1 cellular context compared by ENCODE assay signal in the genomic region with DNA sequence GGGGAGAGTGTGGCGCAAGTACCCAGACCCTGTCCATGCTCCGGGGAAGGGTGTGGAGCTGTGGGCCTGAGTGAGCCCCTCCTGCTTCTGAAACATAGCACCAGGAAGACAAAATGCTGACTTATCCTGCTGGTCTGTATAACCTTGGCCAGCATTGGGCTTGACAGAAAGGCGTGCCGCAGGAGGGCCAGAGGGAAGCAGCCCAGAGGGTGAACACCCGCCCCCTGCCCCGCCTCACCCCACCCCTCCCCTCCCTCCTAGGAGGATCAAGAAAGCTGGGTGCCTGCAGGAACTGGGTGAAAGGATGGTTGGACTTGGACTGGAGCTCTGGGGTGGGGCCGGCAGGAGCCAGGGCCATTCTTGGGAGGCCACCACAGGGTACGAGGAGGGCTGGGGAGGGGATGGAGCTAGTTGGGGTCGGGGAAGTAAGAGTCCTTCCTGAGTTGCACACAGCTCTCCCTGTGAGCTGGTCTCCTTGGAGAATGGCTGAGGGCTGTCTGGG.
TF ChIP-seq lines count a peak whose summit lies in the region.

No MANE protein-coding gene starts in this region.

TF ChIP-seq in SK-N-SH, 30 proteins besides CTCF, POLR2A, EP300 and RAD21:
- TF ChIP-seq, protein P1, sequence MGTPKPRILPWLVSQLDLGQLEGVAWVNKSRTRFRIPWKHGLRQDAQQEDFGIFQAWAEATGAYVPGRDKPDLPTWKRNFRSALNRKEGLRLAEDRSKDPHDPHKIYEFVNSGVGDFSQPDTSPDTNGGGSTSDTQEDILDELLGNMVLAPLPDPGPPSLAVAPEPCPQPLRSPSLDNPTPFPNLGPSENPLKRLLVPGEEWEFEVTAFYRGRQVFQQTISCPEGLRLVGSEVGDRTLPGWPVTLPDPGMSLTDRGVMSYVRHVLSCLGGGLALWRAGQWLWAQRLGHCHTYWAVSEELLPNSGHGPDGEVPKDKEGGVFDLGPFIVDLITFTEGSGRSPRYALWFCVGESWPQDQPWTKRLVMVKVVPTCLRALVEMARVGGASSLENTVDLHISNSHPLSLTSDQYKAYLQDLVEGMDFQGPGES (IDR thresholded peaks at IDR 0.05; ENCODE audit: low read depth, low read length), result no peak
- TF ChIP-seq FOSL2 (IDR thresholded peaks at IDR 0.05; ENCODE audit: borderline replicate concordance, low read depth) (no peak), FOXM1 (IDR thresholded peaks at IDR 0.05; ENCODE audit: low read depth) (no peak), TCF12 (IDR thresholded peaks at IDR 0.05) (no peak), MEF2A (IDR thresholded peaks at IDR 0.05; ENCODE audit: borderline replicate concordance, low read depth) (no peak), EZH2phosphoT487 (IDR thresholded peaks at IDR 0.05; ENCODE audit: borderline replicate concordance, low read depth) (no peak), RCOR1 (IDR thresholded peaks at IDR 0.05; ENCODE audit: low read length) (no peak), RFX5 (IDR thresholded peaks at IDR 0.05; ENCODE audit: low read length) (no peak), TAF1 (IDR thresholded peaks at IDR 0.05; ENCODE audit: borderline replicate concordance, low read depth, low read length) (no peak), GATA2 (CRISPR knock-in tag; IDR thresholded peaks at IDR 0.05) (no peak), YY1 (IDR thresholded peaks at IDR 0.05; ENCODE audit: low read depth) (no peak), SMC3 (IDR thresholded peaks at IDR 0.05; ENCODE audit: low read depth, low read length) (no peak)
- TF ChIP-seq, protein P2, sequence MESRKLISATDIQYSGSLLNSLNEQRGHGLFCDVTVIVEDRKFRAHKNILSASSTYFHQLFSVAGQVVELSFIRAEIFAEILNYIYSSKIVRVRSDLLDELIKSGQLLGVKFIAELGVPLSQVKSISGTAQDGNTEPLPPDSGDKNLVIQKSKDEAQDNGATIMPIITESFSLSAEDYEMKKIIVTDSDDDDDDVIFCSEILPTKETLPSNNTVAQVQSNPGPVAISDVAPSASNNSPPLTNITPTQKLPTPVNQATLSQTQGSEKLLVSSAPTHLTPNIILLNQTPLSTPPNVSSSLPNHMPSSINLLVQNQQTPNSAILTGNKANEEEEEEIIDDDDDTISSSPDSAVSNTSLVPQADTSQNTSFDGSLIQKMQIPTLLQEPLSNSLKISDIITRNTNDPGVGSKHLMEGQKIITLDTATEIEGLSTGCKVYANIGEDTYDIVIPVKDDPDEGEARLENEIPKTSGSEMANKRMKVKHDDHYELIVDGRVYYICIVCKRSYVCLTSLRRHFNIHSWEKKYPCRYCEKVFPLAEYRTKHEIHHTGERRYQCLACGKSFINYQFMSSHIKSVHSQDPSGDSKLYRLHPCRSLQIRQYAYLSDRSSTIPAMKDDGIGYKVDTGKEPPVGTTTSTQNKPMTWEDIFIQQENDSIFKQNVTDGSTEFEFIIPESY (IDR thresholded peaks at IDR 0.05; ENCODE audit: borderline replicate concordance, low read depth), result no peak
- TF ChIP-seq, protein P3, sequence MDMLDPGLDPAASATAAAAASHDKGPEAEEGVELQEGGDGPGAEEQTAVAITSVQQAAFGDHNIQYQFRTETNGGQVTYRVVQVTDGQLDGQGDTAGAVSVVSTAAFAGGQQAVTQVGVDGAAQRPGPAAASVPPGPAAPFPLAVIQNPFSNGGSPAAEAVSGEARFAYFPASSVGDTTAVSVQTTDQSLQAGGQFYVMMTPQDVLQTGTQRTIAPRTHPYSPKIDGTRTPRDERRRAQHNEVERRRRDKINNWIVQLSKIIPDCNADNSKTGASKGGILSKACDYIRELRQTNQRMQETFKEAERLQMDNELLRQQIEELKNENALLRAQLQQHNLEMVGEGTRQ (IDR thresholded peaks at IDR 0.05; ENCODE audit: borderline replicate concordance, low read depth, low read length), result no peak
- TF ChIP-seq, protein P4, sequence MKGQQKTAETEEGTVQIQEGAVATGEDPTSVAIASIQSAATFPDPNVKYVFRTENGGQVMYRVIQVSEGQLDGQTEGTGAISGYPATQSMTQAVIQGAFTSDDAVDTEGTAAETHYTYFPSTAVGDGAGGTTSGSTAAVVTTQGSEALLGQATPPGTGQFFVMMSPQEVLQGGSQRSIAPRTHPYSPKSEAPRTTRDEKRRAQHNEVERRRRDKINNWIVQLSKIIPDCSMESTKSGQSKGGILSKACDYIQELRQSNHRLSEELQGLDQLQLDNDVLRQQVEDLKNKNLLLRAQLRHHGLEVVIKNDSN (IDR thresholded peaks at IDR 0.05; ENCODE audit: borderline replicate concordance, low read depth), result no peak
- TF ChIP-seq, protein P5, sequence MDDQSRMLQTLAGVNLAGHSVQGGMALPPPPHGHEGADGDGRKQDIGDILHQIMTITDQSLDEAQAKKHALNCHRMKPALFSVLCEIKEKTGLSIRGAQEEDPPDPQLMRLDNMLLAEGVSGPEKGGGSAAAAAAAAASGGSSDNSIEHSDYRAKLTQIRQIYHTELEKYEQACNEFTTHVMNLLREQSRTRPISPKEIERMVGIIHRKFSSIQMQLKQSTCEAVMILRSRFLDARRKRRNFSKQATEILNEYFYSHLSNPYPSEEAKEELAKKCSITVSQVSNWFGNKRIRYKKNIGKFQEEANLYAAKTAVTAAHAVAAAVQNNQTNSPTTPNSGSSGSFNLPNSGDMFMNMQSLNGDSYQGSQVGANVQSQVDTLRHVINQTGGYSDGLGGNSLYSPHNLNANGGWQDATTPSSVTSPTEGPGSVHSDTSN (IDR thresholded peaks at IDR 0.05), result no peak
- TF ChIP-seq, protein P6, sequence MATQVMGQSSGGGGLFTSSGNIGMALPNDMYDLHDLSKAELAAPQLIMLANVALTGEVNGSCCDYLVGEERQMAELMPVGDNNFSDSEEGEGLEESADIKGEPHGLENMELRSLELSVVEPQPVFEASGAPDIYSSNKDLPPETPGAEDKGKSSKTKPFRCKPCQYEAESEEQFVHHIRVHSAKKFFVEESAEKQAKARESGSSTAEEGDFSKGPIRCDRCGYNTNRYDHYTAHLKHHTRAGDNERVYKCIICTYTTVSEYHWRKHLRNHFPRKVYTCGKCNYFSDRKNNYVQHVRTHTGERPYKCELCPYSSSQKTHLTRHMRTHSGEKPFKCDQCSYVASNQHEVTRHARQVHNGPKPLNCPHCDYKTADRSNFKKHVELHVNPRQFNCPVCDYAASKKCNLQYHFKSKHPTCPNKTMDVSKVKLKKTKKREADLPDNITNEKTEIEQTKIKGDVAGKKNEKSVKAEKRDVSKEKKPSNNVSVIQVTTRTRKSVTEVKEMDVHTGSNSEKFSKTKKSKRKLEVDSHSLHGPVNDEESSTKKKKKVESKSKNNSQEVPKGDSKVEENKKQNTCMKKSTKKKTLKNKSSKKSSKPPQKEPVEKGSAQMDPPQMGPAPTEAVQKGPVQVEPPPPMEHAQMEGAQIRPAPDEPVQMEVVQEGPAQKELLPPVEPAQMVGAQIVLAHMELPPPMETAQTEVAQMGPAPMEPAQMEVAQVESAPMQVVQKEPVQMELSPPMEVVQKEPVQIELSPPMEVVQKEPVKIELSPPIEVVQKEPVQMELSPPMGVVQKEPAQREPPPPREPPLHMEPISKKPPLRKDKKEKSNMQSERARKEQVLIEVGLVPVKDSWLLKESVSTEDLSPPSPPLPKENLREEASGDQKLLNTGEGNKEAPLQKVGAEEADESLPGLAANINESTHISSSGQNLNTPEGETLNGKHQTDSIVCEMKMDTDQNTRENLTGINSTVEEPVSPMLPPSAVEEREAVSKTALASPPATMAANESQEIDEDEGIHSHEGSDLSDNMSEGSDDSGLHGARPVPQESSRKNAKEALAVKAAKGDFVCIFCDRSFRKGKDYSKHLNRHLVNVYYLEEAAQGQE (IDR thresholded peaks at IDR 0.05; ENCODE audit: low read depth, low read length), result no peak
